ENCODE assay signal across 21 cellular contexts in genomic region chr9:117458066-117458465, GRCh38. TPM values are rescaled to one million over a fixed set of nuclear protein-coding genes. Genes with fewer than 3 reads are reported as not detected.
DNase-seq lines count a peak whose midpoint lies in the region; ATAC-seq and TF ChIP-seq lines count a peak whose summit lies in the region.
"Had no signal": no experiment of that assay in that cellular context is flagged by ENCODE, and none has a peak within 500 bp of the region (broad histone marks: within the 10 kb centered on the region; RNA-seq: fewer than 3 reads in every experiment).

No MANE protein-coding gene starts in this region.

- ATAC-seq in activated CD8-positive, alpha-beta T cell treated with anti-CD3 and anti-CD28 coated beads for 36 hours = no peak
- ATAC-seq in GM21526 (IDR thresholded peaks at IDR 0.05; ENCODE audit: low FRiP score, unreplicated experiment) = no peak
- ATAC-seq: A549, GM12878 had no signal

- POLR2A ChIA-PET in HEK293T (lab: Yijun Ruan, JAX) = no interaction called here
- POLR2A ChIA-PET in activated CD8-positive, alpha-beta T cell treated with anti-CD3 and anti-CD28 coated beads for 36 hours (lab: Charles Lee) = no interaction called here

- H3K4me3 Mint-ChIP-seq in activated CD8-positive, alpha-beta T cell treated with anti-CD3 and anti-CD28 coated beads for 36 hours = no peak overlapping the region
- H3K4me3 Mint-ChIP-seq: CD14-positive monocyte; CD4-positive, alpha-beta T cell; CD8-positive, alpha-beta memory T cell had no signal

- H3K27ac Mint-ChIP-seq in activated CD8-positive, alpha-beta T cell treated with anti-CD3 and anti-CD28 coated beads for 36 hours = no peak overlapping the region
- H3K27ac Mint-ChIP-seq: CD14-positive monocyte; CD4-positive, alpha-beta T cell; CD8-positive, alpha-beta memory T cell had no signal

- no peaks in the 10 kb centered on the region for H3K9me3 Mint-ChIP-seq in activated CD8-positive, alpha-beta T cell treated with anti-CD3 and anti-CD28 coated beads for 36 hours

- H3K27me3 Mint-ChIP-seq in activated CD8-positive, alpha-beta T cell treated with anti-CD3 and anti-CD28 coated beads for 36 hours = no peaks in the 10 kb centered on the region
- H3K27me3 Mint-ChIP-seq: CD4-positive, alpha-beta T cell had no signal

- intact Hi-C loops in activated CD8-positive, alpha-beta T cell treated with anti-CD3 and anti-CD28 coated beads for 36 hours (cut with micrococcal nuclease) = no loop called here

- no peak for TF ChIP-seq CTCF in activated CD8-positive, alpha-beta T cell treated with anti-CD3 and anti-CD28 coated beads for 36 hours (IDR thresholded peaks at IDR 0.05)

- DNase-seq in NCI-H82 (lab: John Stamatoyannopoulos, UW) = peak; percentile 16
- no peak for DNase-seq in NCI-H82 treated with DMSO at 0.1 percent for 48 hours (lab: John Stamatoyannopoulos, UW; ENCODE audit: unreplicated experiment)
- peak; percentile 71 for DNase-seq in NCI-H1694 (lab: John Stamatoyannopoulos, UW)
- DNase-seq in NCI-H2171 treated with DMSO at 0.1 percent for 48 hours (lab: John Stamatoyannopoulos, UW) = peak; percentile 82
- peak; percentile 51 for DNase-seq in cerebellar cortex (ENCODE audit: low spot score)
- DNase-seq in HEK293T (ENCODE audit: extremely low spot score) = no peak
- no peak for DNase-seq in activated CD8-positive, alpha-beta T cell treated with anti-CD3 and anti-CD28 coated beads for 36 hours
- DNase-seq: 8988T; ACHN; AML-193; BE2C; CD4-positive, alpha-beta T cell; CD8-positive, alpha-beta memory T cell; DMS153; DND-41; GDM1; GOT3 had no signal

- H3K36me3 Mint-ChIP-seq in activated CD8-positive, alpha-beta T cell treated with anti-CD3 and anti-CD28 coated beads for 36 hours (ENCODE audit: low read depth) = no peaks in the 10 kb centered on the region
- H3K36me3 Mint-ChIP-seq: CD14-positive monocyte; CD8-positive, alpha-beta memory T cell had no signal

- CTCF ChIA-PET in HEK293T (lab: Yijun Ruan, JAX) = no interaction called here
- CTCF ChIA-PET in activated CD8-positive, alpha-beta T cell treated with anti-CD3 and anti-CD28 coated beads for 36 hours (lab: Charles Lee) = no interaction called here

- no peaks in the 10 kb centered on the region for H3K4me1 Mint-ChIP-seq in activated CD8-positive, alpha-beta T cell treated with anti-CD3 and anti-CD28 coated beads for 36 hours (ENCODE audit: low read depth)
- H3K4me1 Mint-ChIP-seq: CD14-positive monocyte; CD8-positive, alpha-beta memory T cell had no signal

TF ChIP-seq in HEK293T, 16 proteins besides CTCF, POLR2A, EP300 and RAD21:
- TF ChIP-seq L3MBTL2 (conservative IDR thresholded peaks at IDR 0.05) (no peak), SP1 (IDR thresholded peaks at IDR 0.05) (no peak), SUZ12 (IDR thresholded peaks at IDR 0.05) (no peak), HDGF (IDR thresholded peaks at IDR 0.05; ENCODE audit: borderline replicate concordance) (no peak), FOXK2 (IDR thresholded peaks at IDR 0.05) (no peak), FOXA1 (IDR thresholded peaks at IDR 0.05) (no peak), CTBP1 (IDR thresholded peaks at IDR 0.05; ENCODE audit: borderline replicate concordance) (no peak), LEF1 (IDR thresholded peaks at IDR 0.05; ENCODE audit: borderline replicate concordance) (no peak), FOXM1 (IDR thresholded peaks at IDR 0.05; ENCODE audit: borderline replicate concordance) (no peak), NFRKB (IDR thresholded peaks at IDR 0.05) (no peak), ARNT (IDR thresholded peaks at IDR 0.05) (no peak), ELF4 (IDR thresholded peaks at IDR 0.05) (no peak), TARDBP (IDR thresholded peaks at IDR 0.05) (no peak), ZNF384 (IDR thresholded peaks at IDR 0.05) (no peak), BHLHE40 (IDR thresholded peaks at IDR 0.05; ENCODE audit: borderline replicate concordance) (no peak)
- TF ChIP-seq, protein P1, sequence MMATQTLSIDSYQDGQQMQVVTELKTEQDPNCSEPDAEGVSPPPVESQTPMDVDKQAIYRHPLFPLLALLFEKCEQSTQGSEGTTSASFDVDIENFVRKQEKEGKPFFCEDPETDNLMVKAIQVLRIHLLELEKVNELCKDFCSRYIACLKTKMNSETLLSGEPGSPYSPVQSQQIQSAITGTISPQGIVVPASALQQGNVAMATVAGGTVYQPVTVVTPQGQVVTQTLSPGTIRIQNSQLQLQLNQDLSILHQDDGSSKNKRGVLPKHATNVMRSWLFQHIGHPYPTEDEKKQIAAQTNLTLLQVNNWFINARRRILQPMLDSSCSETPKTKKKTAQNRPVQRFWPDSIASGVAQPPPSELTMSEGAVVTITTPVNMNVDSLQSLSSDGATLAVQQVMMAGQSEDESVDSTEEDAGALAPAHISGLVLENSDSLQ (IDR thresholded peaks at IDR 0.05) = no peak
TF ChIP-seq in HEK293T: peak in this region for 0.

RNA-seq across cellular contexts. Expression of gene ASTN2, which starts 43.2 kb away (rescaled TPM):
- 1 to 10 TPM; 5.2 to 5.7 TPM for total RNA-seq in activated CD8-positive, alpha-beta T cell treated with anti-CD3 and anti-CD28 coated beads for 36 hours

Comparison
In these comparisons a context has a peak if more than half of its experiments do, and no peak if none do; other contexts are left out.
1. DNase-seq: peak in NCI-H82 (single experiment), NCI-H1694 (single experiment), NCI-H2171 treated with DMSO at 0.1 percent for 48 hours (single experiment) and cerebellar cortex (single experiment); none in NCI-H82 treated with DMSO at 0.1 percent for 48 hours (single experiment), HEK293T (single experiment) and activated CD8-positive, alpha-beta T cell treated with anti-CD3 and anti-CD28 coated beads for 36 hours (single experiment).